In the genomic region with DNA sequence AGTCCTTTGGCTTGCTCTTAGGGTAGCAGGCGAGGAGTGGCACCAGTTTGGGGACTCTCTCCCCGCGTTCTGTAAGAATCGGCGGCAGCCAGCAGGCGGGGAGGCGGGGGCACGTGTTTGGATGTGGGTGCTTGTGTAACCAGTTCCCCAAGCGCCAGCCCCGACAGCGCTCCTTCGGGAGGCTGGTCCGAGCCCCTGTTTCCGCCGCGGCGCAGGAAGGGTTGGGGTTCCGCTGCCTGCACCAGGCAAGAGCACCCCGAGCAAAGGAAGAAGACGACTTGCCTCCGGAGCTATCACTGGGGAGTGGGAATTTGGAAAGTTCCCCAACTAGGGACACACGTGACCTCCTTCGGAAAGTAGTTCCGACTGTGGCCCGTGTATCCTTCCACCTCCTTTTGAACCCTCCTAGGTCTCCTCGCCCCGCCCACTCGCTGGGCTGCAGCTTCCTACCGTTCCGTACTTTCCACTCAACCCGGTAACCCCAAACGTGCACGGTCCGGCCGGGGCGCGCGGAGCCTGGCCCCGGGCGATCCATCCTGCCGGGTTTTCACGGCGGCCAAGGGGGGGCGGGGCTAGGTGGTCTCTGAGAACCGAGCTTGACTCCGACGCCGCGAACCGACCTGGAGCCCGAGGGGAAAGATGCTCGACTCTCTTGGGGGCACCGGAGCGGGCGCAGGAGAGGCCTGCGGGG, we compare ENCODE assay signal across 8 cellular contexts. TPM values are rescaled to one million over a fixed set of nuclear protein-coding genes. Genes with fewer than 3 reads are reported as not detected.
DNase-seq lines count a peak whose midpoint lies in the region; ATAC-seq and TF ChIP-seq lines count a peak whose summit lies in the region.

No MANE protein-coding gene starts in this region.

- peaks cover 21% of the 10 kb centered on the region for H3K36me3 Mint-ChIP-seq in activated naive CD4-positive, alpha-beta T cell treated with anti-CD3 and anti-CD28 coated beads, Interleukin-2, amount 10 ng/mL, durations not matched to agents 7 days and 5 days

- H3K27ac ChIP-seq in HUES64 (ENCODE audit: low read depth, low read length) = peak overlapping the region; percentile 96
- H3K27ac ChIP-seq in gastroesophageal sphincter = peak overlapping the region; percentile 63 to 99 (median 98)
- peak overlapping the region; percentile 99 for H3K27ac ChIP-seq in neuronal stem cell (replicated peaks; ENCODE audit: low read length)

- peaks cover 31% of the 10 kb centered on the region for H3K4me1 Mint-ChIP-seq in activated naive CD4-positive, alpha-beta T cell treated with anti-CD3 and anti-CD28 coated beads, Interleukin-2, amount 10 ng/mL, durations not matched to agents 7 days and 5 days

- H3K9ac ChIP-seq in HUES64 (ENCODE audit: low read depth, low read length) = peak overlapping the region; percentile 94
- H3K9ac ChIP-seq in neuronal stem cell (ENCODE audit: low read depth, low read length, poor library complexity) = peak overlapping the region; percentile 96

- H3K18ac ChIP-seq in neuronal stem cell (ENCODE audit: low read length) = peak overlapping the region; percentile 100

- ATAC-seq in GM21381 (IDR thresholded peaks at IDR 0.05; ENCODE audit: unreplicated experiment) (peak; percentile 52), gastroesophageal sphincter (peak; percentile 92)

- peak; percentile 37 to 40 for TF ChIP-seq POLR2A in gastroesophageal sphincter (IDR thresholded peaks at IDR 0.05)

- peak overlapping the region; percentile 93 for H2BK15ac ChIP-seq in neuronal stem cell (ENCODE audit: low read length)

- peak overlapping the region; percentile 96 for H3K4me3 ChIP-seq in HUES64 (ENCODE audit: low read length)
- H3K4me3 ChIP-seq in gastroesophageal sphincter = peak overlapping the region; percentile 44 to 88
- peak overlapping the region; percentile 94 to 98 for H3K4me3 ChIP-seq in neuronal stem cell (ENCODE audit: low read length in 2 of 2)

- peak in 3 of 4 experiments; percentile 21 to 30 (median 28) for TF ChIP-seq CTCF in gastroesophageal sphincter (IDR thresholded peaks at IDR 0.05)

- H3K27me3 ChIP-seq in HUES64 (ENCODE audit: insufficient read depth, low read length) = no peaks in the 10 kb centered on the region
- no peaks in the 10 kb centered on the region for H3K27me3 ChIP-seq in gastroesophageal sphincter
- H3K27me3 ChIP-seq in neuronal stem cell (ENCODE audit: control insufficient read depth in 3 of 3, insufficient read depth in 3 of 3, low read depth in 1 of 3, low read length in 3 of 3) = no peaks in the 10 kb centered on the region

- peaks cover 11% of the 10 kb centered on the region for H3K27me3 Mint-ChIP-seq in activated naive CD4-positive, alpha-beta T cell treated with anti-CD3 and anti-CD28 coated beads, Interleukin-2, amount 10 ng/mL, durations not matched to agents 7 days and 5 days

- H3K14ac ChIP-seq in neuronal stem cell (ENCODE audit: low read length) = peak overlapping the region; percentile 76

- H3K9me3 ChIP-seq in HUES64 (ENCODE audit: insufficient read depth, low read depth, low read length) = no peaks in the 10 kb centered on the region
- no peaks in the 10 kb centered on the region for H3K9me3 ChIP-seq in gastroesophageal sphincter
- H3K9me3 ChIP-seq in neuronal stem cell (replicated peaks in 1 of 2; ENCODE audit: control insufficient read depth in 2 of 2, insufficient read depth in 1 of 2, low read depth in 1 of 2, low read length in 2 of 2) = peaks cover 0 to 8% of the 10 kb centered on the region in 2 donors

- in situ Hi-C loops in SK-MEL-5 (cut with HindIII; ENCODE audit: low pct_unique_long_range_greater_than_20kb, low sequenced_read_pairs) = loop anchor here (25.0 kb wide), 1 partner anchor 375 kb away; no protein-coding TSS in a partner anchor

- peak overlapping the region; percentile 97 for H3K27ac Mint-ChIP-seq in activated naive CD4-positive, alpha-beta T cell treated with anti-CD3 and anti-CD28 coated beads, Interleukin-2, amount 10 ng/mL, durations not matched to agents 7 days and 5 days

- no peaks in the 10 kb centered on the region for H3K9me3 Mint-ChIP-seq in activated naive CD4-positive, alpha-beta T cell treated with anti-CD3 and anti-CD28 coated beads, Interleukin-2, amount 10 ng/mL, durations not matched to agents 7 days and 5 days

- H3K4me1 ChIP-seq in HUES64 (ENCODE audit: insufficient read depth, low read length) (peaks cover 7% of the 10 kb centered on the region; the same call in 1 of the 2 replicates), gastroesophageal sphincter (peaks cover 0 to 18% (median 5%) of the 10 kb centered on the region in 3 donors), neuronal stem cell (ENCODE audit: control insufficient read depth in 2 of 2, insufficient read depth in 1 of 2, low read depth in 1 of 2, low read length in 2 of 2) (peaks cover 0 to 3% of the 10 kb centered on the region in 2 donors)

- H4K8ac ChIP-seq in neuronal stem cell (ENCODE audit: low read depth, low read length) = no peak overlapping the region

- H2BK120ac ChIP-seq in neuronal stem cell (ENCODE audit: low read depth, low read length) = peak overlapping the region; percentile 82

- H2AFZ ChIP-seq in neuronal stem cell (ENCODE audit: low read length) = peak overlapping the region; percentile 92

- DNase-seq in DMS53 treated with DMSO at 0.1 percent for 48 hours (lab: John Stamatoyannopoulos, UW; ENCODE audit: unreplicated experiment) (peak; percentile 92), SK-MEL-5 (ENCODE audit: low read depth, low spot score) (peak; percentile 32), neuronal stem cell (ENCODE audit: low spot score) (peak; percentile 97), stromal cell of bone marrow (ENCODE audit: low read depth) (peak; percentile 94)
- peak; percentile 96 for DNase-seq in activated naive CD4-positive, alpha-beta T cell treated with anti-CD3 and anti-CD28 coated beads, Interleukin-2, amount 10 ng/mL, durations not matched to agents 7 days and 5 days

- peak overlapping the region; percentile 96 for H3K4me2 ChIP-seq in neuronal stem cell (ENCODE audit: insufficient read depth, low read length, poor library complexity, severe bottlenecking)

- CTCF ChIA-PET in activated naive CD4-positive, alpha-beta T cell treated with anti-CD3 and anti-CD28 coated beads, Interleukin-2, amount 10 ng/mL, durations not matched to agents 7 days and 5 days (lab: Charles Lee) = interaction anchor here (0.8 to 7.2 kb wide), 10 partner anchors 10 to 721 kb away, joined by 3 to 52 read pairs (median 6); a partner anchor contains a TSS

- H3K36me3 ChIP-seq in HUES64 (ENCODE audit: insufficient read depth, low read length) (no peaks in the 10 kb centered on the region), gastroesophageal sphincter (no peaks in the 10 kb centered on the region), neuronal stem cell (replicated peaks in 1 of 2; ENCODE audit: control insufficient read depth in 2 of 2, insufficient read depth in 2 of 2, low read length in 2 of 2) (peaks cover 0 to under 1% of the 10 kb centered on the region in 2 donors)

- no peak for TF ChIP-seq EP300 in gastroesophageal sphincter (IDR thresholded peaks at IDR 0.05)

- peak overlapping the region; percentile 64 for H2AK5ac ChIP-seq in neuronal stem cell (ENCODE audit: low read depth, low read length)

- H2BK5ac ChIP-seq in neuronal stem cell (ENCODE audit: low read length) = peak overlapping the region; percentile 95

- WGBS in HUES64 = under 1% methylated on average over 56 of the region's 56 CpGs
- WGBS in gastroesophageal sphincter (ENCODE audit: low coverage in 1 of 2), 2 donors = no CpG with 5 or more reads among the region's 56 CpGs
- WGBS in neuronal stem cell (ENCODE audit: extremely low coverage in 2 of 2, insufficient read length in 2 of 2, insufficient replicate concordance in 1 of 2), 2 donors = no CpG with 5 or more reads among the region's 56 CpGs

- H4K91ac ChIP-seq in neuronal stem cell (ENCODE audit: low read depth, low read length, poor library complexity) = no peak overlapping the region

- H3K23ac ChIP-seq in neuronal stem cell (ENCODE audit: low read depth, low read length, poor library complexity) = peak overlapping the region; percentile 98

- peak overlapping the region; percentile 78 for H3K4ac ChIP-seq in neuronal stem cell (ENCODE audit: low read length)

- peak overlapping the region; percentile 93 for H3K4me3 Mint-ChIP-seq in activated naive CD4-positive, alpha-beta T cell treated with anti-CD3 and anti-CD28 coated beads, Interleukin-2, amount 10 ng/mL, durations not matched to agents 7 days and 5 days

- H2BK12ac ChIP-seq in neuronal stem cell (ENCODE audit: low read length) = peak overlapping the region; percentile 96

- peaks cover 6% of the 10 kb centered on the region for H3K79me1 ChIP-seq in neuronal stem cell (ENCODE audit: low read depth, low read length)

RNA-seq across cellular contexts. Expression of a gene that starts 1.2 kb away (rescaled TPM):
- 0.35 TPM for polyA plus RNA-seq in HUES64 (2013, experiment 1 of 2)
- 0.32 TPM for polyA plus RNA-seq in HUES64 (2013, experiment 2 of 2)
- total RNA-seq in SK-MEL-5 (2014; rRNA removed; shearing (Covaris generic)) = 0.03 and 0.08 TPM in 2 replicates
- 0.33 and 0.37 TPM in 2 replicates for polyA plus RNA-seq in SK-MEL-5 (2015; cell fraction: cytosol; rRNA removed)
- 0.07 and 0.64 TPM in 2 replicates for polyA plus RNA-seq in SK-MEL-5 (2015; cell fraction: nucleus; rRNA removed)
- total RNA-seq in gastroesophageal sphincter = under 1 TPM in 3 of 4 donors, not detected in 1; 0.05 to 0.54 (median 0.19) TPM
- 0.60 TPM for polyA plus RNA-seq in neuronal stem cell (2013, experiment 1 of 2)
- 0.53 TPM for polyA plus RNA-seq in neuronal stem cell (2013, experiment 2 of 2)

RNA-seq across cellular contexts. Expression of a gene that starts 1.3 kb away (rescaled TPM):
- 22.1 TPM for polyA plus RNA-seq in HUES64 (2013, experiment 1 of 2)
- polyA plus RNA-seq in HUES64 (2013, experiment 2 of 2) = 27.3 TPM
- total RNA-seq in SK-MEL-5 (2014; rRNA removed; shearing (Covaris generic)) = 52.4 and 55.5 TPM in 2 replicates
- polyA plus RNA-seq in SK-MEL-5 (2015; cell fraction: cytosol; rRNA removed) = 14.4 and 17.8 TPM in 2 replicates
- 16.4 and 22.6 TPM in 2 replicates for polyA plus RNA-seq in SK-MEL-5 (2015; cell fraction: nucleus; rRNA removed)
- 100 to 1,000 TPM in 3 of 4 donors, 10 to 100 TPM in 1; 90.8 to 146 (median 112) TPM for total RNA-seq in gastroesophageal sphincter
- polyA plus RNA-seq in neuronal stem cell (2013, experiment 1 of 2) = 21.3 TPM
- 24.0 TPM for polyA plus RNA-seq in neuronal stem cell (2013, experiment 2 of 2)

RNA-seq across cellular contexts. Expression of a gene that starts 44.1 kb away (rescaled TPM):
- 22.5 TPM for polyA plus RNA-seq in HUES64 (2013, experiment 1 of 2)
- 25.3 TPM for polyA plus RNA-seq in HUES64 (2013, experiment 2 of 2)
- 63.2 and 80.5 TPM in 2 replicates for total RNA-seq in SK-MEL-5 (2014; rRNA removed; shearing (Covaris generic))
- polyA plus RNA-seq in SK-MEL-5 (2015; cell fraction: cytosol; rRNA removed) = 41.2 and 48.9 TPM in 2 replicates
- polyA plus RNA-seq in SK-MEL-5 (2015; cell fraction: nucleus; rRNA removed) = 47.9 and 61.2 TPM in 2 replicates
- 10 to 100 TPM; 36.6 to 52.8 (median 45.8) TPM for total RNA-seq in gastroesophageal sphincter
- polyA plus RNA-seq in neuronal stem cell (2013, experiment 1 of 2) = 32.9 TPM
- 32.5 TPM for polyA plus RNA-seq in neuronal stem cell (2013, experiment 2 of 2)

Comparison
In these comparisons a context has a peak if more than half of its experiments do, and no peak if none do; other contexts are left out.
1. Peak in every context shown above with its lines: DNase-seq, ATAC-seq, H3K4me3 ChIP-seq and H3K27ac ChIP-seq.
2. DNase-seq: peak in every context shown above with its lines; median percentile 97 in neuronal stem cell; 96 in activated naive CD4-positive, alpha-beta T cell treated with anti-CD3 and anti-CD28 coated beads, Interleukin-2, amount 10 ng/mL, durations not matched to agents 7 days and 5 days; 94 in stromal cell of bone marrow; 92 in DMS53 treated with DMSO at 0.1 percent for 48 hours; 32 in SK-MEL-5.